10 cellular contexts compared by ENCODE assay signal in the genomic region with DNA sequence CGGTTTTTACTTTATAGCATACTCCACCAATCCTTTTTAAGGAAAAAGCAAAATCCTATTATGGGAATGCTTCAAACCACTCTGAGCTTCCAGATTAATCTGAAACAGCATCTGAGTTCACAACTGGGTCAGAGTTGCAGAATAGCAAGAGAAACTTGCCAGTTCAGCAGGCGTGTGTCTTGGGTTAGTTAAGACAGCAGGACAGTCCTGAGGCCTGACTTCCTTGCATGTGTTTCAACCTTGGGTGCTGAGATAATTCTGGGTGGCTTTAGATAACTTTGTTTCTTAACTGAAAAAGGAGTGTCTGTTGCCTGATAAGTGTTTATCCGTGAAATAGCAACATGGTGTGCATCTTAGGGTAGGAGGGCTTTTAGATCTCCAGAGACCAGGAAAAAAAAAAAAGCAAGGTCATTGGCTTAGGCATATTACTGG.
DNase-seq lines count a peak whose midpoint lies in the region; ATAC-seq and TF ChIP-seq lines count a peak whose summit lies in the region.
"Had no signal": no experiment of that assay in that cellular context is flagged by ENCODE, and none has a peak within 500 bp of the region (broad histone marks: within the 10 kb centered on the region; RNA-seq: fewer than 3 reads in every experiment).

No MANE protein-coding gene starts in this region.

- DNase-seq in CD8-positive, alpha-beta memory T cell, result no peak
- no peak for DNase-seq in T-helper 17 cell
- DNase-seq in fibroblast of the aortic adventitia (ENCODE audit: low read depth), result peak; percentile 87
- no peak for DNase-seq in prostate gland (ENCODE audit: low spot score)
- no peak for DNase-seq in T1000 (lab: John Stamatoyannopoulos, UW)
- DNase-seq in NCI-H2196 (lab: John Stamatoyannopoulos, UW; ENCODE audit: unreplicated experiment), result no peak
- no peak for DNase-seq in NCI-H510A (lab: John Stamatoyannopoulos, UW)
- DNase-seq: activated B cell treated with CpG ODN at 0.5 μM for 24 hours had no signal

- H3K4me1 ChIP-seq in CD8-positive, alpha-beta memory T cell (ENCODE audit: insufficient read depth, low read length), result peaks cover 82% of the 10 kb centered on the region
- peaks cover 47% of the 10 kb centered on the region for H3K4me1 ChIP-seq in prostate gland (replicated peaks)

- intact Hi-C loops in prostate gland (cut with DNase I), result loop anchor here (5.0 kb wide), 1 partner anchor 36 kb away; no protein-coding TSS in a partner anchor

- H3K4me3 Mint-ChIP-seq in CD8-positive, alpha-beta memory T cell, result peak overlapping the region in 5 of 7 donors; percentile 76 to 87 (median 82)
- peak overlapping the region; percentile 9 for H3K4me3 Mint-ChIP-seq in T-helper 17 cell

- no peaks in the 10 kb centered on the region for H3K9me3 Mint-ChIP-seq in CD8-positive, alpha-beta memory T cell
- H3K9me3 Mint-ChIP-seq: activated B cell treated with CpG ODN at 0.5 μM for 24 hours had no signal

- peak overlapping the region; percentile 74 for H3K27ac ChIP-seq in CD8-positive, alpha-beta memory T cell (ENCODE audit: low read depth, low read length)
- peak overlapping the region; percentile 78 to 81 for H3K27ac ChIP-seq in prostate gland
- H3K27ac ChIP-seq: HL-60 had no signal

- peaks cover 4 to 23% (median 21%) of the 10 kb centered on the region in 3 donors for H3K36me3 Mint-ChIP-seq in CD8-positive, alpha-beta memory T cell
- no peaks in the 10 kb centered on the region for H3K36me3 Mint-ChIP-seq in T-helper 17 cell (ENCODE audit: low read depth)

- H3K4me1 Mint-ChIP-seq in CD8-positive, alpha-beta memory T cell, result peaks cover 60 to 80% (median 78%) of the 10 kb centered on the region in 3 donors
- peaks cover 46% of the 10 kb centered on the region for H3K4me1 Mint-ChIP-seq in T-helper 17 cell

- POLR2A ChIA-PET in CD8-positive, alpha-beta memory T cell (lab: Charles Lee), result no interaction called here

- no peak for TF ChIP-seq CTCF in fibroblast of the aortic adventitia (IDR thresholded peaks at IDR 0.05; ENCODE audit: insufficient read depth, low read length)
- no peak for TF ChIP-seq CTCF in prostate gland (IDR thresholded peaks at IDR 0.05)

- H3K9me3 ChIP-seq in CD8-positive, alpha-beta memory T cell (ENCODE audit: low read length), result no peaks in the 10 kb centered on the region
- no peaks in the 10 kb centered on the region for H3K9me3 ChIP-seq in T-helper 17 cell (ENCODE audit: control insufficient read depth, low read length, poor library complexity, severe bottlenecking)
- no peaks in the 10 kb centered on the region for H3K9me3 ChIP-seq in prostate gland

- no peaks in the 10 kb centered on the region for H3K27me3 Mint-ChIP-seq in CD8-positive, alpha-beta memory T cell
- no peaks in the 10 kb centered on the region for H3K27me3 Mint-ChIP-seq in T-helper 17 cell
- H3K27me3 Mint-ChIP-seq: activated B cell treated with CpG ODN at 0.5 μM for 24 hours had no signal

- ATAC-seq in T-helper 17 cell (no peak), GM18870 (IDR thresholded peaks at IDR 0.05; ENCODE audit: unreplicated experiment) (no peak)

- H3K36me3 ChIP-seq in CD8-positive, alpha-beta memory T cell (ENCODE audit: insufficient read depth, low read length), result no peaks in the 10 kb centered on the region
- no peaks in the 10 kb centered on the region for H3K36me3 ChIP-seq in prostate gland

- peak overlapping the region; percentile 13 for H3K4me3 ChIP-seq in CD8-positive, alpha-beta memory T cell (ENCODE audit: low read length)
- H3K4me3 ChIP-seq in fibroblast of the aortic adventitia (ENCODE audit: low read depth, low read length), result no peak overlapping the region
- H3K4me3 ChIP-seq in prostate gland, result no peak overlapping the region

- no peaks in the 10 kb centered on the region for H3K27me3 ChIP-seq in CD8-positive, alpha-beta memory T cell (ENCODE audit: insufficient read depth, low read length, poor library complexity, severe bottlenecking)
- H3K27me3 ChIP-seq in prostate gland (replicated peaks; ENCODE audit: insufficient read depth), result no peaks in the 10 kb centered on the region

- peak overlapping the region; percentile 9 to 97 (median 75) for H3K27ac Mint-ChIP-seq in CD8-positive, alpha-beta memory T cell
- peak overlapping the region; percentile 93 for H3K27ac Mint-ChIP-seq in T-helper 17 cell

- CTCF ChIA-PET in CD8-positive, alpha-beta memory T cell (lab: Charles Lee), result interaction anchor here (0.9 to 1.6 kb wide), 3 partner anchors 10 to 30 kb away, joined by 3 to 5 read pairs (median 3); no protein-coding TSS in a partner anchor

- no peak for TF ChIP-seq POLR2A in prostate gland (IDR thresholded peaks at IDR 0.05)

- WGBS in prostate gland, result 23% methylated on average over 3 of the region's 3 CpGs
